Comparison of ENCODE assay signal across 1 cellular context in the genomic region with DNA sequence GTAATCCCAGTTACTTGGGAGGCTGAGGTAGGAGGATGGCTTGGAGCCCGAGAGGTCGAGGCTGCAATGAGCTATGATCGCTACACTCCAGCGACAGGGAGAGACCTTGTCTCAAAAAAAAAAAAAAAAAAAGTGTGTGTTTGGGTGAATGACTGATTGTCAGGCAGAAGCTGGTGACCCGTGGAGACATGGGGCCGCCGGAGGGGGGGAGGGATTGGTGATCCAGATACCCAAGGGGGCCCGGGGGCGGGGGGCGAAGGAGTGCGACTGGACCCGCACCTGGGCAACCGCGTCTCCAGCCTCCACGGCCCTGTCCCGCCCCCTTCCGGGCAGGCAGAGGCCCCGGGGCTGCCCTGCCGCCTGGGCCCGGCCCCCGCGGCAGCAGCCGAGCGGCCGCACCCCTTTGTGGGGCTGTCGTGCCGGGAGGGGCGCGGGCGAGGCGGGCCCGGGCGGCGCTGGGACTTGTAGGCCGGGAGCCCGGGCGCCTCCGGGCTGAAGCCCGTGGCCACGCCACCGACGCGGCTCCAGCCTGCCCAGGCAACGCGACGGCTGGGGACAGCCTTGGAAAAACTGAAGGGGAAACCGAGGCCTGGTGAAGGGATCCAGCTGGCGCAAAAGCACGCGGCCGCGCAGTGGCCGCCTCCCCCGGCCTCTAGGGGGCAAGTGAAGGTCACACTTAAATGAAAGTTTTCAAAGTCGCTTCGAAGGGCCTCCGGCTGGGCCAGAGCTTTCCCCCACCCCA.
A peak's percentile ranks its signal among the peaks of the same experiment; 100 is the strongest.
TF ChIP-seq lines count a peak whose summit lies in the region.

No MANE protein-coding gene starts in this region.

TF ChIP-seq in K562, 482 proteins besides CTCF, POLR2A, EP300 and RAD21 (continued from another document and continues in another):
- TF ChIP-seq, protein P1, sequence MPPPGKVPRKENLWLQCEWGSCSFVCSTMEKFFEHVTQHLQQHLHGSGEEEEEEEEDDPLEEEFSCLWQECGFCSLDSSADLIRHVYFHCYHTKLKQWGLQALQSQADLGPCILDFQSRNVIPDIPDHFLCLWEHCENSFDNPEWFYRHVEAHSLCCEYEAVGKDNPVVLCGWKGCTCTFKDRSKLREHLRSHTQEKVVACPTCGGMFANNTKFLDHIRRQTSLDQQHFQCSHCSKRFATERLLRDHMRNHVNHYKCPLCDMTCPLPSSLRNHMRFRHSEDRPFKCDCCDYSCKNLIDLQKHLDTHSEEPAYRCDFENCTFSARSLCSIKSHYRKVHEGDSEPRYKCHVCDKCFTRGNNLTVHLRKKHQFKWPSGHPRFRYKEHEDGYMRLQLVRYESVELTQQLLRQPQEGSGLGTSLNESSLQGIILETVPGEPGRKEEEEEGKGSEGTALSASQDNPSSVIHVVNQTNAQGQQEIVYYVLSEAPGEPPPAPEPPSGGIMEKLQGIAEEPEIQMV (tag; conservative IDR thresholded peaks at IDR 0.05; ENCODE audit: low read depth): no peak
- TF ChIP-seq NR2F6 (CRISPR knock-in tag; IDR thresholded peaks at IDR 0.05) (no peak), TBP (optimal IDR thresholded peaks at IDR 0.05; ENCODE audit: low read depth, low read length) (peak; percentile 56), ZKSCAN1 (IDR thresholded peaks at IDR 0.05; ENCODE audit: low read depth, low read length) (peak; percentile 30; the same call in 1 of the 2 replicates), BCOR (IDR thresholded peaks at IDR 0.05) (0 out of 2 replicates have a peak, but pooled peaks have one; percentile 20), ETV6 (IDR thresholded peaks at IDR 0.05; ENCODE audit: borderline replicate concordance in 1 of 2, low read depth in 2 of 2, low read length in 1 of 2) (0 out of 4 replicates have a peak, but pooled peaks of 1 of the 2 experiments have one; percentile 11), ETV6 (CRISPR knock-in tag; IDR thresholded peaks at IDR 0.05; ENCODE audit: borderline replicate concordance) (no peak), POLR2H (tag; IDR thresholded peaks at IDR 0.05; ENCODE audit: low read depth) (peak; percentile 38; the same call in 1 of the 2 replicates), ZBED1 (IDR thresholded peaks at IDR 0.05) (no peak), ZBTB7A (IDR thresholded peaks at IDR 0.05; ENCODE audit: borderline replicate concordance, control insufficient read depth, low read depth, low read length) (peak; percentile 83), RBM25 (IDR thresholded peaks at IDR 0.05; ENCODE audit: low read depth, low read length, severe bottlenecking) (peak; percentile 6), MYC (IDR thresholded peaks at IDR 0.05; ENCODE audit: low read depth, low read length) (peak; percentile 87), MYC (CRISPR knock-in tag; IDR thresholded peaks at IDR 0.05; ENCODE audit: borderline replicate concordance, low read depth) (no peak), KDM2B (CRISPR knock-in tag; IDR thresholded peaks at IDR 0.05) (0 out of 2 replicates have a peak, but pooled peaks have one; percentile 69), KLF16 (IDR thresholded peaks at IDR 0.05) (no peak), NFE2 (IDR thresholded peaks at IDR 0.05; ENCODE audit: low read depth) (no peak), PTBP1 (IDR thresholded peaks at IDR 0.05; ENCODE audit: low read depth, low read length) (0 out of 2 replicates have a peak, but pooled peaks have one; percentile 21), ZNF282 (CRISPR knock-in tag; IDR thresholded peaks at IDR 0.05) (no peak), MXI1 (IDR thresholded peaks at IDR 0.05; ENCODE audit: low read depth, low read length) (peak; percentile 46; the same call in 1 of the 2 replicates)
- TF ChIP-seq, protein P2, sequence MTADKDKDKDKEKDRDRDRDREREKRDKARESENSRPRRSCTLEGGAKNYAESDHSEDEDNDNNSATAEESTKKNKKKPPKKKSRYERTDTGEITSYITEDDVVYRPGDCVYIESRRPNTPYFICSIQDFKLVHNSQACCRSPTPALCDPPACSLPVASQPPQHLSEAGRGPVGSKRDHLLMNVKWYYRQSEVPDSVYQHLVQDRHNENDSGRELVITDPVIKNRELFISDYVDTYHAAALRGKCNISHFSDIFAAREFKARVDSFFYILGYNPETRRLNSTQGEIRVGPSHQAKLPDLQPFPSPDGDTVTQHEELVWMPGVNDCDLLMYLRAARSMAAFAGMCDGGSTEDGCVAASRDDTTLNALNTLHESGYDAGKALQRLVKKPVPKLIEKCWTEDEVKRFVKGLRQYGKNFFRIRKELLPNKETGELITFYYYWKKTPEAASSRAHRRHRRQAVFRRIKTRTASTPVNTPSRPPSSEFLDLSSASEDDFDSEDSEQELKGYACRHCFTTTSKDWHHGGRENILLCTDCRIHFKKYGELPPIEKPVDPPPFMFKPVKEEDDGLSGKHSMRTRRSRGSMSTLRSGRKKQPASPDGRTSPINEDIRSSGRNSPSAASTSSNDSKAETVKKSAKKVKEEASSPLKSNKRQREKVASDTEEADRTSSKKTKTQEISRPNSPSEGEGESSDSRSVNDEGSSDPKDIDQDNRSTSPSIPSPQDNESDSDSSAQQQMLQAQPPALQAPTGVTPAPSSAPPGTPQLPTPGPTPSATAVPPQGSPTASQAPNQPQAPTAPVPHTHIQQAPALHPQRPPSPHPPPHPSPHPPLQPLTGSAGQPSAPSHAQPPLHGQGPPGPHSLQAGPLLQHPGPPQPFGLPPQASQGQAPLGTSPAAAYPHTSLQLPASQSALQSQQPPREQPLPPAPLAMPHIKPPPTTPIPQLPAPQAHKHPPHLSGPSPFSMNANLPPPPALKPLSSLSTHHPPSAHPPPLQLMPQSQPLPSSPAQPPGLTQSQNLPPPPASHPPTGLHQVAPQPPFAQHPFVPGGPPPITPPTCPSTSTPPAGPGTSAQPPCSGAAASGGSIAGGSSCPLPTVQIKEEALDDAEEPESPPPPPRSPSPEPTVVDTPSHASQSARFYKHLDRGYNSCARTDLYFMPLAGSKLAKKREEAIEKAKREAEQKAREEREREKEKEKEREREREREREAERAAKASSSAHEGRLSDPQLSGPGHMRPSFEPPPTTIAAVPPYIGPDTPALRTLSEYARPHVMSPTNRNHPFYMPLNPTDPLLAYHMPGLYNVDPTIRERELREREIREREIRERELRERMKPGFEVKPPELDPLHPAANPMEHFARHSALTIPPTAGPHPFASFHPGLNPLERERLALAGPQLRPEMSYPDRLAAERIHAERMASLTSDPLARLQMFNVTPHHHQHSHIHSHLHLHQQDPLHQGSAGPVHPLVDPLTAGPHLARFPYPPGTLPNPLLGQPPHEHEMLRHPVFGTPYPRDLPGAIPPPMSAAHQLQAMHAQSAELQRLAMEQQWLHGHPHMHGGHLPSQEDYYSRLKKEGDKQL (CRISPR knock-in tag; IDR thresholded peaks at IDR 0.05; ENCODE audit: borderline replicate concordance): no peak
- TF ChIP-seq, protein P3, sequence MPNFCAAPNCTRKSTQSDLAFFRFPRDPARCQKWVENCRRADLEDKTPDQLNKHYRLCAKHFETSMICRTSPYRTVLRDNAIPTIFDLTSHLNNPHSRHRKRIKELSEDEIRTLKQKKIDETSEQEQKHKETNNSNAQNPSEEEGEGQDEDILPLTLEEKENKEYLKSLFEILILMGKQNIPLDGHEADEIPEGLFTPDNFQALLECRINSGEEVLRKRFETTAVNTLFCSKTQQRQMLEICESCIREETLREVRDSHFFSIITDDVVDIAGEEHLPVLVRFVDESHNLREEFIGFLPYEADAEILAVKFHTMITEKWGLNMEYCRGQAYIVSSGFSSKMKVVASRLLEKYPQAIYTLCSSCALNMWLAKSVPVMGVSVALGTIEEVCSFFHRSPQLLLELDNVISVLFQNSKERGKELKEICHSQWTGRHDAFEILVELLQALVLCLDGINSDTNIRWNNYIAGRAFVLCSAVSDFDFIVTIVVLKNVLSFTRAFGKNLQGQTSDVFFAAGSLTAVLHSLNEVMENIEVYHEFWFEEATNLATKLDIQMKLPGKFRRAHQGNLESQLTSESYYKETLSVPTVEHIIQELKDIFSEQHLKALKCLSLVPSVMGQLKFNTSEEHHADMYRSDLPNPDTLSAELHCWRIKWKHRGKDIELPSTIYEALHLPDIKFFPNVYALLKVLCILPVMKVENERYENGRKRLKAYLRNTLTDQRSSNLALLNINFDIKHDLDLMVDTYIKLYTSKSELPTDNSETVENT (CRISPR knock-in tag; IDR thresholded peaks at IDR 0.05): peak; percentile 82; the same call in 1 of the 2 replicates
- TF ChIP-seq, protein P4, sequence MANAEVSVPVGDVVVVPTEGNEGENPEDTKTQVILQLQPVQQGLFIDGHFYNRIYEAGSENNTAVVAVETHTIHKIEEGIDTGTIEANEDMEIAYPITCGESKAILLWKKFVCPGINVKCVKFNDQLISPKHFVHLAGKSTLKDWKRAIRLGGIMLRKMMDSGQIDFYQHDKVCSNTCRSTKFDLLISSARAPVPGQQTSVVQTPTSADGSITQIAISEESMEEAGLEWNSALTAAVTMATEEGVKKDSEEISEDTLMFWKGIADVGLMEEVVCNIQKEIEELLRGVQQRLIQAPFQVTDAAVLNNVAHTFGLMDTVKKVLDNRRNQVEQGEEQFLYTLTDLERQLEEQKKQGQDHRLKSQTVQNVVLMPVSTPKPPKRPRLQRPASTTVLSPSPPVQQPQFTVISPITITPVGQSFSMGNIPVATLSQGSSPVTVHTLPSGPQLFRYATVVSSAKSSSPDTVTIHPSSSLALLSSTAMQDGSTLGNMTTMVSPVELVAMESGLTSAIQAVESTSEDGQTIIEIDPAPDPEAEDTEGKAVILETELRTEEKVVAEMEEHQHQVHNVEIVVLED (CRISPR knock-in tag; IDR thresholded peaks at IDR 0.05): peak; percentile 68
- TF ChIP-seq, protein P5, sequence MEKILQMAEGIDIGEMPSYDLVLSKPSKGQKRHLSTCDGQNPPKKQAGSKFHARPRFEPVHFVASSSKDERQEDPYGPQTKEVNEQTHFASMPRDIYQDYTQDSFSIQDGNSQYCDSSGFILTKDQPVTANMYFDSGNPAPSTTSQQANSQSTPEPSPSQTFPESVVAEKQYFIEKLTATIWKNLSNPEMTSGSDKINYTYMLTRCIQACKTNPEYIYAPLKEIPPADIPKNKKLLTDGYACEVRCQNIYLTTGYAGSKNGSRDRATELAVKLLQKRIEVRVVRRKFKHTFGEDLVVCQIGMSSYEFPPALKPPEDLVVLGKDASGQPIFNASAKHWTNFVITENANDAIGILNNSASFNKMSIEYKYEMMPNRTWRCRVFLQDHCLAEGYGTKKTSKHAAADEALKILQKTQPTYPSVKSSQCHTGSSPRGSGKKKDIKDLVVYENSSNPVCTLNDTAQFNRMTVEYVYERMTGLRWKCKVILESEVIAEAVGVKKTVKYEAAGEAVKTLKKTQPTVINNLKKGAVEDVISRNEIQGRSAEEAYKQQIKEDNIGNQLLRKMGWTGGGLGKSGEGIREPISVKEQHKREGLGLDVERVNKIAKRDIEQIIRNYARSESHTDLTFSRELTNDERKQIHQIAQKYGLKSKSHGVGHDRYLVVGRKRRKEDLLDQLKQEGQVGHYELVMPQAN (IDR thresholded peaks at IDR 0.05; ENCODE audit: borderline replicate concordance): no peak
- TF ChIP-seq, protein P6, sequence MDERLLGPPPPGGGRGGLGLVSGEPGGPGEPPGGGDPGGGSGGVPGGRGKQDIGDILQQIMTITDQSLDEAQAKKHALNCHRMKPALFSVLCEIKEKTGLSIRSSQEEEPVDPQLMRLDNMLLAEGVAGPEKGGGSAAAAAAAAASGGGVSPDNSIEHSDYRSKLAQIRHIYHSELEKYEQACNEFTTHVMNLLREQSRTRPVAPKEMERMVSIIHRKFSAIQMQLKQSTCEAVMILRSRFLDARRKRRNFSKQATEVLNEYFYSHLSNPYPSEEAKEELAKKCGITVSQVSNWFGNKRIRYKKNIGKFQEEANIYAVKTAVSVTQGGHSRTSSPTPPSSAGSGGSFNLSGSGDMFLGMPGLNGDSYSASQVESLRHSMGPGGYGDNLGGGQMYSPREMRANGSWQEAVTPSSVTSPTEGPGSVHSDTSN (CRISPR knock-in tag; IDR thresholded peaks at IDR 0.05; ENCODE audit: low read depth): no peak
- TF ChIP-seq, protein P6 (tag; conservative IDR thresholded peaks at IDR 0.05; ENCODE audit: low read depth): peak; percentile 71
- TF ChIP-seq, protein P7, sequence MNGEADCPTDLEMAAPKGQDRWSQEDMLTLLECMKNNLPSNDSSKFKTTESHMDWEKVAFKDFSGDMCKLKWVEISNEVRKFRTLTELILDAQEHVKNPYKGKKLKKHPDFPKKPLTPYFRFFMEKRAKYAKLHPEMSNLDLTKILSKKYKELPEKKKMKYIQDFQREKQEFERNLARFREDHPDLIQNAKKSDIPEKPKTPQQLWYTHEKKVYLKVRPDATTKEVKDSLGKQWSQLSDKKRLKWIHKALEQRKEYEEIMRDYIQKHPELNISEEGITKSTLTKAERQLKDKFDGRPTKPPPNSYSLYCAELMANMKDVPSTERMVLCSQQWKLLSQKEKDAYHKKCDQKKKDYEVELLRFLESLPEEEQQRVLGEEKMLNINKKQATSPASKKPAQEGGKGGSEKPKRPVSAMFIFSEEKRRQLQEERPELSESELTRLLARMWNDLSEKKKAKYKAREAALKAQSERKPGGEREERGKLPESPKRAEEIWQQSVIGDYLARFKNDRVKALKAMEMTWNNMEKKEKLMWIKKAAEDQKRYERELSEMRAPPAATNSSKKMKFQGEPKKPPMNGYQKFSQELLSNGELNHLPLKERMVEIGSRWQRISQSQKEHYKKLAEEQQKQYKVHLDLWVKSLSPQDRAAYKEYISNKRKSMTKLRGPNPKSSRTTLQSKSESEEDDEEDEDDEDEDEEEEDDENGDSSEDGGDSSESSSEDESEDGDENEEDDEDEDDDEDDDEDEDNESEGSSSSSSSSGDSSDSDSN (IDR thresholded peaks at IDR 0.05; ENCODE audit: borderline replicate concordance in 1 of 2, low read depth in 2 of 2, low read length in 2 of 2): peak; percentile 69 to 72; a peak in 2 of 4 replicates
- TF ChIP-seq, protein P8, sequence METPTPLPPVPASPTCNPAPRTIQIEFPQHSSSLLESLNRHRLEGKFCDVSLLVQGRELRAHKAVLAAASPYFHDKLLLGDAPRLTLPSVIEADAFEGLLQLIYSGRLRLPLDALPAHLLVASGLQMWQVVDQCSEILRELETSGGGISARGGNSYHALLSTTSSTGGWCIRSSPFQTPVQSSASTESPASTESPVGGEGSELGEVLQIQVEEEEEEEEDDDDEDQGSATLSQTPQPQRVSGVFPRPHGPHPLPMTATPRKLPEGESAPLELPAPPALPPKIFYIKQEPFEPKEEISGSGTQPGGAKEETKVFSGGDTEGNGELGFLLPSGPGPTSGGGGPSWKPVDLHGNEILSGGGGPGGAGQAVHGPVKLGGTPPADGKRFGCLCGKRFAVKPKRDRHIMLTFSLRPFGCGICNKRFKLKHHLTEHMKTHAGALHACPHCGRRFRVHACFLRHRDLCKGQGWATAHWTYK (CRISPR knock-in tag; IDR thresholded peaks at IDR 0.05): peak; percentile 61; the same call in 1 of the 2 replicates
